Comparison of ENCODE assay signal across 1 cellular context in the genomic region with DNA sequence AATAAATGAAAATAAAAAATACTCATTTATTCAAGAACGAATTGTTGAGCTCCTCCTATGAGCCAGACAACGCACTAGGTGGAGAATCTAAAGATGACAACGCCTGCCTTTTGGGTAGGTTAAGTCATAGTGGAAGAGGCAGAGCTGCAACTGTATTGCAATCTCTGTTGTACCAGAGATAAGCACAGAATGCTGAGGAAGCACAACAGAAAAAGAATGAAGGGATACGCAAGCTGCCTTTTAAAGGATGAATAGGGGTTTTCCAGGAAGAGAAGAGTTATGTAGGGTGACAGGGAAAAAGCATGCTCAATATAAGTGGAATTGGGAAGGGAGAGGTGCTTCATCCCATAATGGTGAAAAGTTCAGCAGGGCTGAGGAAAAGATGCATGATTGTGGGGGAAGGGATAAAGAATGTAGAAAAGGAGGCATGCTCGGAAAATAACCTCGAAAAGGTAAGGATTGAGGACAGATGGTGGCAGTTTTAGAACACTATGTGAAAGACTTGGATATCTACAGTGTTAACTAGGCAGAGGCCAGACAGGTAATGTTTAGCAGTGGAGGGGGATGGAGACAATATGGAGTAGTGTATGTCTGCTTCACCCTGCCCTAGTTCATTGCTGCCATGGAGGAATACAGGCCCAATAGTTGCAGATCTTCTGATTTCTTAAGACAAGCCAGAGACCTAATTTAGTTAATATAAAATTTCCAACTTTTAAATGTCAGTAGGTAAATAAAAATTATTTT.
TF ChIP-seq lines count a peak whose summit lies in the region.

No MANE protein-coding gene starts in this region.

TF ChIP-seq in GM23338, 12 proteins besides CTCF, POLR2A, EP300 and RAD21:
- TF ChIP-seq, protein P1, sequence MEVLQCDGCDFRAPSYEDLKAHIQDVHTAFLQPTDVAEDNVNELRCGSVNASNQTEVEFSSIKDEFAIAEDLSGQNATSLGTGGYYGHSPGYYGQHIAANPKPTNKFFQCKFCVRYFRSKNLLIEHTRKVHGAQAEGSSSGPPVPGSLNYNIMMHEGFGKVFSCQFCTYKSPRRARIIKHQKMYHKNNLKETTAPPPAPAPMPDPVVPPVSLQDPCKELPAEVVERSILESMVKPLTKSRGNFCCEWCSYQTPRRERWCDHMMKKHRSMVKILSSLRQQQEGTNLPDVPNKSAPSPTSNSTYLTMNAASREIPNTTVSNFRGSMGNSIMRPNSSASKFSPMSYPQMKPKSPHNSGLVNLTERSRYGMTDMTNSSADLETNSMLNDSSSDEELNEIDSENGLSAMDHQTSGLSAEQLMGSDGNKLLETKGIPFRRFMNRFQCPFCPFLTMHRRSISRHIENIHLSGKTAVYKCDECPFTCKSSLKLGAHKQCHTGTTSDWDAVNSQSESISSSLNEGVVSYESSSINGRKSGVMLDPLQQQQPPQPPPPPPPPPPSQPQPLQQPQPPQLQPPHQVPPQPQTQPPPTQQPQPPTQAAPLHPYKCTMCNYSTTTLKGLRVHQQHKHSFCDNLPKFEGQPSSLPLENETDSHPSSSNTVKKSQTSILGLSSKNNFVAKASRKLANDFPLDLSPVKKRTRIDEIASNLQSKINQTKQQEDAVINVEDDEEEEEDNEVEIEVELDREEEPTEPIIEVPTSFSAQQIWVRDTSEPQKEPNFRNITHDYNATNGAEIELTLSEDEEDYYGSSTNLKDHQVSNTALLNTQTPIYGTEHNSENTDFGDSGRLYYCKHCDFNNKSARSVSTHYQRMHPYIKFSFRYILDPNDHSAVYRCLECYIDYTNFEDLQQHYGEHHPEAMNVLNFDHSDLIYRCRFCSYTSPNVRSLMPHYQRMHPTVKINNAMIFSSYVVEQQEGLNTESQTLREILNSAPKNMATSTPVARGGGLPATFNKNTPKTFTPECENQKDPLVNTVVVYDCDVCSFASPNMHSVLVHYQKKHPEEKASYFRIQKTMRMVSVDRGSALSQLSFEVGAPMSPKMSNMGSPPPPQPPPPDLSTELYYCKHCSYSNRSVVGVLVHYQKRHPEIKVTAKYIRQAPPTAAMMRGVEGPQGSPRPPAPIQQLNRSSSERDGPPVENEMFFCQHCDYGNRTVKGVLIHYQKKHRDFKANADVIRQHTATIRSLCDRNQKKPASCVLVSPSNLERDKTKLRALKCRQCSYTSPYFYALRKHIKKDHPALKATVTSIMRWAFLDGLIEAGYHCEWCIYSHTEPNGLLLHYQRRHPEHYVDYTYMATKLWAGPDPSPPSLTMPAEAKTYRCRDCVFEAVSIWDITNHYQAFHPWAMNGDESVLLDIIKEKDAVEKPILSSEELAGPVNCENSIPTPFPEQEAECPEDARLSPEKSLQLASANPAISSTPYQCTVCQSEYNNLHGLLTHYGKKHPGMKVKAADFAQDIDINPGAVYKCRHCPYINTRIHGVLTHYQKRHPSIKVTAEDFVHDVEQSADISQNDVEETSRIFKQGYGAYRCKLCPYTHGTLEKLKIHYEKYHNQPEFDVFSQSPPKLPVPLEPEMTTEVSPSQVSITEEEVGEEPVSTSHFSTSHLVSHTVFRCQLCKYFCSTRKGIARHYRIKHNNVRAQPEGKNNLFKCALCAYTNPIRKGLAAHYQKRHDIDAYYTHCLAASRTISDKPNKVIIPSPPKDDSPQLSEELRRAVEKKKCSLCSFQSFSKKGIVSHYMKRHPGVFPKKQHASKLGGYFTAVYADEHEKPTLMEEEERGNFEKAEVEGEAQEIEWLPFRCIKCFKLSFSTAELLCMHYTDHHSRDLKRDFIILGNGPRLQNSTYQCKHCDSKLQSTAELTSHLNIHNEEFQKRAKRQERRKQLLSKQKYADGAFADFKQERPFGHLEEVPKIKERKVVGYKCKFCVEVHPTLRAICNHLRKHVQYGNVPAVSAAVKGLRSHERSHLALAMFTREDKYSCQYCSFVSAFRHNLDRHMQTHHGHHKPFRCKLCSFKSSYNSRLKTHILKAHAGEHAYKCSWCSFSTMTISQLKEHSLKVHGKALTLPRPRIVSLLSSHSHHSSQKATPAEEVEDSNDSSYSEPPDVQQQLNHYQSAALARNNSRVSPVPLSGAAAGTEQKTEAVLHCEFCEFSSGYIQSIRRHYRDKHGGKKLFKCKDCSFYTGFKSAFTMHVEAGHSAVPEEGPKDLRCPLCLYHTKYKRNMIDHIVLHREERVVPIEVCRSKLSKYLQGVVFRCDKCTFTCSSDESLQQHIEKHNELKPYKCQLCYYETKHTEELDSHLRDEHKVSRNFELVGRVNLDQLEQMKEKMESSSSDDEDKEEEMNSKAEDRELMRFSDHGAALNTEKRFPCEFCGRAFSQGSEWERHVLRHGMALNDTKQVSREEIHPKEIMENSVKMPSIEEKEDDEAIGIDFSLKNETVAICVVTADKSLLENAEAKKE (CRISPR knock-in tag; IDR thresholded peaks at IDR 0.05): no peak
- TF ChIP-seq ZNF114 (CRISPR knock-in tag; IDR thresholded peaks at IDR 0.05) (no peak), NANOG (IDR thresholded peaks at IDR 0.05; ENCODE audit: borderline replicate concordance) (no peak), CREB1 (CRISPR knock-in tag; IDR thresholded peaks at IDR 0.05; ENCODE audit: low read depth) (no peak), EZH2 (IDR thresholded peaks at IDR 0.05; ENCODE audit: low read depth, unreplicated experiment) (no peak), JUNB (IDR thresholded peaks at IDR 0.05; ENCODE audit: unreplicated experiment) (no peak)
- TF ChIP-seq, protein P2, sequence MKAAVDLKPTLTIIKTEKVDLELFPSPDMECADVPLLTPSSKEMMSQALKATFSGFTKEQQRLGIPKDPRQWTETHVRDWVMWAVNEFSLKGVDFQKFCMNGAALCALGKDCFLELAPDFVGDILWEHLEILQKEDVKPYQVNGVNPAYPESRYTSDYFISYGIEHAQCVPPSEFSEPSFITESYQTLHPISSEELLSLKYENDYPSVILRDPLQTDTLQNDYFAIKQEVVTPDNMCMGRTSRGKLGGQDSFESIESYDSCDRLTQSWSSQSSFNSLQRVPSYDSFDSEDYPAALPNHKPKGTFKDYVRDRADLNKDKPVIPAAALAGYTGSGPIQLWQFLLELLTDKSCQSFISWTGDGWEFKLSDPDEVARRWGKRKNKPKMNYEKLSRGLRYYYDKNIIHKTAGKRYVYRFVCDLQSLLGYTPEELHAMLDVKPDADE (IDR thresholded peaks at IDR 0.05): no peak
